In the genomic region with DNA sequence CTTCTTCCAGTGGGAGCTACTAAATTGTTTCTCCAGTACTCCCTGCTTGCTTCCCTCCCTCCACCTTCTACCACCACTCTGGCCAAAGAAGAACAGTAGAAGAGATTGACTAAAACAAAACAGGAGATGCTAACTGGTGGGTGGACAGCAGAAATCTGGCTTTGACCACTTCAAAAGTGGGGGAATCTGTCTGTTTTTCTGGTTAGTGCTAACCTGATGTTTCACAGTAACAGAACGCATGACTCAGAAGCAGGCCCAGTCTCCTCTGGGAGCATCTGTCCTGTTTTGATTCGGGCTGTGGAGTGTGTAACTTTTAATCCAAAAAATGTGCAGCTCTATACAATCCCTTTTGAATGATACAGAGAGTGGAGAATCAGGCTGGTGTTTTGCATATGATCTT, we compare ENCODE assay signal across 12 cellular contexts. TPM values are rescaled to one million over a fixed set of nuclear protein-coding genes. Genes with fewer than 3 reads are reported as not detected.
DNase-seq lines count a peak whose midpoint lies in the region; ATAC-seq and TF ChIP-seq lines count a peak whose summit lies in the region.
"Had no signal": no experiment of that assay in that cellular context is flagged by ENCODE, and none has a peak within 500 bp of the region (broad histone marks: within the 10 kb centered on the region; RNA-seq: fewer than 3 reads in every experiment).

No MANE protein-coding gene starts in this region.

- no peak for TF ChIP-seq CTCF in fibroblast of mammary gland (conservative IDR thresholded peaks at IDR 0.05; ENCODE audit: control insufficient read depth, insufficient read depth, low read depth, low read length)

- H3K27me3 Mint-ChIP-seq in T-helper 17 cell: peaks cover 56% of the 10 kb centered on the region

- no peak overlapping the region for H3K4me3 Mint-ChIP-seq in T-helper 17 cell

- DNase-seq in NCI-H524 (lab: John Stamatoyannopoulos, UW) (peak; percentile 18 to 48), NCI-H524 treated with DMSO at 0.1 percent for 48 hours (lab: John Stamatoyannopoulos, UW) (no peak), fibroblast of mammary gland (ENCODE audit: low read depth) (peak; percentile 99), neuronal stem cell (ENCODE audit: low spot score) (no peak), T-helper 17 cell (no peak), NCI-H1092 (lab: John Stamatoyannopoulos, UW) (no peak), COLO829 (ENCODE audit: low spot score) (no peak)
- DNase-seq: 8988T; activated CD8-positive, alpha-beta memory T cell treated with anti-CD3 and anti-CD28 coated beads, Interleukin-2, amount 50 U/mL, for 48 hours; NCI-H1436 had no signal

- H3K4me3 ChIP-seq in fibroblast of mammary gland (ENCODE audit: control insufficient read depth, low read depth, low read length) (no peak overlapping the region), neuronal stem cell (ENCODE audit: low read length in 2 of 2) (no peak overlapping the region)

- H3K9me3 ChIP-seq in neuronal stem cell (replicated peaks in 1 of 2; ENCODE audit: control insufficient read depth in 2 of 2, insufficient read depth in 1 of 2, low read depth in 1 of 2, low read length in 2 of 2) (peaks cover 0 to 1% of the 10 kb centered on the region in 2 donors), T-helper 17 cell (ENCODE audit: control insufficient read depth, low read length, poor library complexity, severe bottlenecking) (no peaks in the 10 kb centered on the region)

- no peak overlapping the region for H3K9ac ChIP-seq in neuronal stem cell (ENCODE audit: low read depth, low read length, poor library complexity)

- H3K4me2 ChIP-seq in neuronal stem cell (ENCODE audit: insufficient read depth, low read length, poor library complexity, severe bottlenecking): no peak overlapping the region

- ATAC-seq in T-helper 17 cell (no peak), HG02938 (IDR thresholded peaks at IDR 0.05; ENCODE audit: unreplicated experiment) (no peak)

- no peak overlapping the region for H2BK15ac ChIP-seq in neuronal stem cell (ENCODE audit: low read length)

- peak overlapping the region; percentile 45 for H2AFZ ChIP-seq in neuronal stem cell (ENCODE audit: low read length)

- H3K36me3 Mint-ChIP-seq in T-helper 17 cell (ENCODE audit: low read depth): no peaks in the 10 kb centered on the region

- no peaks in the 10 kb centered on the region for H3K36me3 ChIP-seq in neuronal stem cell (replicated peaks in 1 of 2; ENCODE audit: control insufficient read depth in 2 of 2, insufficient read depth in 2 of 2, low read length in 2 of 2)

- H4K91ac ChIP-seq in neuronal stem cell (ENCODE audit: low read depth, low read length, poor library complexity): no peak overlapping the region

- H3K27me3 ChIP-seq in neuronal stem cell (ENCODE audit: control insufficient read depth in 3 of 3, insufficient read depth in 3 of 3, low read depth in 1 of 3, low read length in 3 of 3): no peaks in the 10 kb centered on the region

- H3K79me1 ChIP-seq in neuronal stem cell (ENCODE audit: low read depth, low read length): no peaks in the 10 kb centered on the region

- no peak overlapping the region for H2BK12ac ChIP-seq in neuronal stem cell (ENCODE audit: low read length)

- no CpG with 5 or more reads among the region's 2 CpGs for WGBS in neuronal stem cell (ENCODE audit: extremely low coverage in 2 of 2, insufficient read length in 2 of 2, insufficient replicate concordance in 1 of 2), 2 donors

- no peaks in the 10 kb centered on the region for H3K4me1 Mint-ChIP-seq in T-helper 17 cell

- no peak overlapping the region for H3K4ac ChIP-seq in neuronal stem cell (ENCODE audit: low read length)

- no peak overlapping the region for H3K27ac Mint-ChIP-seq in T-helper 17 cell

- no peak overlapping the region for H3K18ac ChIP-seq in neuronal stem cell (ENCODE audit: low read length)

- no peak overlapping the region for H2BK5ac ChIP-seq in neuronal stem cell (ENCODE audit: low read length)

- no peak overlapping the region for H3K14ac ChIP-seq in neuronal stem cell (ENCODE audit: low read length)

- no peak overlapping the region for H4K8ac ChIP-seq in neuronal stem cell (ENCODE audit: low read depth, low read length)

- no peak overlapping the region for H2BK120ac ChIP-seq in neuronal stem cell (ENCODE audit: low read depth, low read length)

- H3K27ac ChIP-seq in neuronal stem cell (replicated peaks; ENCODE audit: low read length): no peak overlapping the region
- H3K27ac ChIP-seq: HL-60 had no signal

- peaks cover 0 to 2% of the 10 kb centered on the region in 2 donors for H3K4me1 ChIP-seq in neuronal stem cell (ENCODE audit: control insufficient read depth in 2 of 2, insufficient read depth in 1 of 2, low read depth in 1 of 2, low read length in 2 of 2)

- H2AK5ac ChIP-seq in neuronal stem cell (ENCODE audit: low read depth, low read length): no peak overlapping the region

- H3K23ac ChIP-seq in neuronal stem cell (ENCODE audit: low read depth, low read length, poor library complexity): no peak overlapping the region

RNA-seq across cellular contexts. Expression of a gene that starts 32.7 kb away (rescaled TPM):
- polyA plus RNA-seq in neuronal stem cell (2013, experiment 1 of 2): 5.4 TPM
- 5.6 TPM for polyA plus RNA-seq in neuronal stem cell (2013, experiment 2 of 2)
- 1 to 10 TPM; 3.1 to 3.7 TPM for total RNA-seq in T-helper 17 cell

Comparison
In these comparisons a context has a peak if more than half of its experiments do, and no peak if none do; other contexts are left out.
1. DNase-seq: peak in NCI-H524 (2 of 2) and fibroblast of mammary gland (single experiment); none in NCI-H524 treated with DMSO at 0.1 percent for 48 hours (single experiment), neuronal stem cell (single experiment), T-helper 17 cell (0 of 3), NCI-H1092 (single experiment) and COLO829 (single experiment).